25 cellular contexts compared by ENCODE assay signal in genomic region chr19:13778847-13779246, GRCh38.
"Had no signal": no experiment of that assay in that cellular context is flagged by ENCODE, and none has a peak within 500 bp of the region (broad histone marks: within the 10 kb centered on the region; RNA-seq: fewer than 3 reads in every experiment).

No MANE protein-coding gene starts in this region.

- H3K9me3 Mint-ChIP-seq: effector memory CD8-positive, alpha-beta T cell; stimulated activated naive B cell treated with anti-CD40 and anti-IgM and Interleukin-4, amounts not matched to agents 10 μg/mL and 1 μg/mL and 100 μg/mL, for 72 hours; T-cell; T-helper 2 cell treated with Interferon-gamma antibody and Interleukin-4, amounts not matched to agents 5 μg/mL and 100 μg/mL, for 36 hours had no signal

- DNase-seq: activated CD4-positive, alpha-beta T cell treated with anti-CD3 and anti-CD28 coated beads for 4 hours; activated CD4-positive, alpha-beta T cell treated with anti-CD3 and anti-CD28 coated beads, Interleukin-2, amount 50 U/mL, for 4 hours; activated CD8-positive, alpha-beta memory T cell treated with anti-CD3 and anti-CD28 coated beads for 24 hours; activated gamma-delta T cell treated with Interleukin-2 at 50 U/mL for 16 hours; amniotic stem cell; brain microvascular endothelial cell; caudate nucleus; cortex of kidney; effector memory CD8-positive, alpha-beta T cell; hippocampal formation; left cardiac atrium; left ventricle myocardium superior; nephron progenitor cell; nucleus accumbens; pancreas; stimulated activated CD4-positive, alpha-beta T cell treated with anti-CD3 and anti-CD28 coated beads, Interleukin-1b, Interleukin-23, amount 100 ng/mL, for 48 hours; stimulated activated naive B cell treated with anti-CD40 and anti-IgM and Interleukin-4, amounts not matched to agents 10 μg/mL and 1 μg/mL and 100 μg/mL, for 72 hours; stomach; T-cell; thyroid gland; upper lobe of right lung had no signal

- H3K27ac ChIP-seq: brain microvascular endothelial cell, gastroesophageal sphincter, pancreas, psoas muscle, stomach, thyroid gland, upper lobe of right lung had no signal

- H3K27me3 Mint-ChIP-seq: effector memory CD8-positive, alpha-beta T cell; stimulated activated naive B cell treated with anti-CD40 and anti-IgM and Interleukin-4, amounts not matched to agents 10 μg/mL and 1 μg/mL and 100 μg/mL, for 72 hours; T-cell had no signal

- H3K27ac Mint-ChIP-seq: effector memory CD8-positive, alpha-beta T cell; nephron progenitor cell; T-helper 2 cell treated with Interferon-gamma antibody and Interleukin-4, amounts not matched to agents 5 μg/mL and 100 μg/mL, for 36 hours had no signal

- H3K4me2 ChIP-seq: smooth muscle cell had no signal

- ATAC-seq: effector memory CD8-positive, alpha-beta T cell; gastroesophageal sphincter; left cardiac atrium; left ventricle myocardium superior; pancreas; stimulated activated naive B cell treated with anti-CD40 and anti-IgM and Interleukin-4, amounts not matched to agents 10 μg/mL and 1 μg/mL and 100 μg/mL, for 72 hours; T-cell; upper lobe of right lung had no signal

- H3K9me3 ChIP-seq: gastroesophageal sphincter, pancreas, psoas muscle, stomach, thyroid gland, upper lobe of right lung had no signal

- H3K4me3 Mint-ChIP-seq: effector memory CD8-positive, alpha-beta T cell; nephron progenitor cell; stimulated activated naive B cell treated with anti-CD40 and anti-IgM and Interleukin-4, amounts not matched to agents 10 μg/mL and 1 μg/mL and 100 μg/mL, for 72 hours; T-cell; T-helper 2 cell treated with Interferon-gamma antibody and Interleukin-4, amounts not matched to agents 5 μg/mL and 100 μg/mL, for 36 hours had no signal

- H3K4me3 ChIP-seq: gastroesophageal sphincter, pancreas, psoas muscle, smooth muscle cell, stomach, thyroid gland, upper lobe of right lung had no signal

- H3K27me3 ChIP-seq: brain microvascular endothelial cell, gastroesophageal sphincter, pancreas, stomach, thyroid gland, upper lobe of right lung had no signal
